ENCODE assay signal across 12 cellular contexts in the genomic region with DNA sequence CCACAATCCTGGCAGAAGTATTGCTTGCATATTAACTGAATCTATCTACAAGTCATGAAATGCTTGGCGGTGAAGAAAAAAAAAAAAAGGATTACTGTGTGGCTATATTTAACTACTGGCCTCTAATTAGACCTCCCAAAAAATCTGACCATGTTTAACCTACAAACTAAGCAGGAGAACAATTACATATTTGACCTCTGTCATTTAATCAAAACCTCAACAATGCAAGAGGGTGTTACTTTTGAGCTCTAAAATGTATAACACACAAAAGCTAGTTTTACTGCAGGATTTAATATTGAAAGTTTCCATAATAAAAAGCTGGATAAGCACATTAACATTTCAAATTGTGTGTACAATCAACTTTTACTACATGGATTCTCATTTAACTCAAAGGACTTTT. TPM values are rescaled to one million over a fixed set of nuclear protein-coding genes. Genes with fewer than 3 reads are reported as not detected.
DNase-seq lines count a peak whose midpoint lies in the region; ATAC-seq, FAIRE-seq and TF ChIP-seq lines count a peak whose summit lies in the region.
"Had no signal": no experiment of that assay in that cellular context is flagged by ENCODE, and none has a peak within 500 bp of the region (broad histone marks: within the 10 kb centered on the region; RNA-seq: fewer than 3 reads in every experiment).

No MANE protein-coding gene starts in this region.

- no peak overlapping the region for H3K27ac ChIP-seq in A549
- H3K27ac ChIP-seq in lower lobe of right lung, result no peak overlapping the region
- H3K27ac ChIP-seq: GM23248 had no signal

- no peak for TF ChIP-seq RAD21 in A549 (conservative IDR thresholded peaks at IDR 0.05 in 1 of 2, IDR thresholded peaks at IDR 0.05 in 1 of 2)

- H3K4me3 ChIP-seq in A549 (no peak overlapping the region), GM12864 (ENCODE audit: low read depth, low read length) (peak overlapping the region; percentile 53; the same call in 1 of the 2 replicates), lower lobe of right lung (peak overlapping the region; percentile 53)
- H3K4me3 ChIP-seq: GM23248 had no signal

- FAIRE-seq in A549 (lab: Jason Lieb, UNC), result peak; percentile 18

- DNase-seq in A549 (ENCODE audit: low read depth in 1 of 2, low spot score in 1 of 2) (no peak), GM12864 (ENCODE audit: low read depth) (no peak), lower lobe of right lung (no peak), activated gamma-delta T cell (lab: John Stamatoyannopoulos, UW) (no peak), MV-4-11 (lab: John Stamatoyannopoulos, UW) (no peak), NCI-H82 (lab: John Stamatoyannopoulos, UW) (no peak)
- DNase-seq in activated T-helper 2 cell treated with anti-CD3 and anti-CD28 coated beads, Interferon-gamma antibody, Interleukin-2, Interleukin-4, amounts not matched to agents 10 μg/mL and 5 μg/mL and 100 μg/mL, durations not matched to agents 14 hours and 24 hours and 36 hours (ENCODE audit: low spot score), result no peak
- DNase-seq: C1 segment of cervical spinal cord, GM23248, NCI-H1417, SK-N-SH had no signal

- no peaks in the 10 kb centered on the region for H3K9me3 Mint-ChIP-seq in activated T-helper 2 cell treated with anti-CD3 and anti-CD28 coated beads, Interferon-gamma antibody, Interleukin-2, Interleukin-4, amounts not matched to agents 10 μg/mL and 5 μg/mL and 100 μg/mL, durations not matched to agents 14 hours and 24 hours and 36 hours

- CTCF ChIA-PET in A549 (lab: Yijun Ruan, JAX), result interaction anchor here (1.0 kb wide), 1 partner anchor 10 kb away, joined by 4 read pairs; no protein-coding TSS in a partner anchor

- H3K27ac Mint-ChIP-seq in activated T-helper 2 cell treated with anti-CD3 and anti-CD28 coated beads, Interferon-gamma antibody, Interleukin-2, Interleukin-4, amounts not matched to agents 10 μg/mL and 5 μg/mL and 100 μg/mL, durations not matched to agents 14 hours and 24 hours and 36 hours, result peak overlapping the region; percentile 92

- ATAC-seq in A549 (no peak), lower lobe of right lung (no peak), HG03175 (IDR thresholded peaks at IDR 0.05; ENCODE audit: unreplicated experiment) (no peak)

- TF ChIP-seq POLR2A in A549 (IDR thresholded peaks at IDR 0.05; ENCODE audit: low read length), result no peak

- H3K27me3 ChIP-seq in lower lobe of right lung (ENCODE audit: low read depth), result no peaks in the 10 kb centered on the region

- H3K4me3 Mint-ChIP-seq in activated T-helper 2 cell treated with anti-CD3 and anti-CD28 coated beads, Interferon-gamma antibody, Interleukin-2, Interleukin-4, amounts not matched to agents 10 μg/mL and 5 μg/mL and 100 μg/mL, durations not matched to agents 14 hours and 24 hours and 36 hours (ENCODE audit: low read depth), result peak overlapping the region; percentile 95

- H3K9me3 ChIP-seq in A549, result no peaks in the 10 kb centered on the region
- H3K9me3 ChIP-seq in lower lobe of right lung, result no peaks in the 10 kb centered on the region
- H3K9me3 ChIP-seq: SK-N-SH had no signal

- 82% methylated on average over 1 of the region's 1 CpG for WGBS in A549 (ENCODE audit: missing lambda C conversion rate)

- H3K4me1 ChIP-seq in A549 (no peaks in the 10 kb centered on the region), lower lobe of right lung (no peaks in the 10 kb centered on the region)

- no peaks in the 10 kb centered on the region for H3K27me3 Mint-ChIP-seq in activated T-helper 2 cell treated with anti-CD3 and anti-CD28 coated beads, Interferon-gamma antibody, Interleukin-2, Interleukin-4, amounts not matched to agents 10 μg/mL and 5 μg/mL and 100 μg/mL, durations not matched to agents 14 hours and 24 hours and 36 hours (ENCODE audit: low read depth)

- H3K36me3 Mint-ChIP-seq in activated T-helper 2 cell treated with anti-CD3 and anti-CD28 coated beads, Interferon-gamma antibody, Interleukin-2, Interleukin-4, amounts not matched to agents 10 μg/mL and 5 μg/mL and 100 μg/mL, durations not matched to agents 14 hours and 24 hours and 36 hours (ENCODE audit: low read depth), result peaks cover 29% of the 10 kb centered on the region

- intact Hi-C loops in activated T-helper 2 cell treated with anti-CD3 and anti-CD28 coated beads, Interferon-gamma antibody, Interleukin-2, Interleukin-4, amounts not matched to agents 10 μg/mL and 5 μg/mL and 100 μg/mL, durations not matched to agents 14 hours and 24 hours and 36 hours (cut with micrococcal nuclease), result loop anchor here (5.0 to 10.0 kb wide), 6 partner anchors 103 to 1041 kb away; a partner anchor contains a TSS
- intact Hi-C loops in lower lobe of right lung (cut with DNase I), result no loop called here

- POLR2A ChIA-PET in A549 (lab: Yijun Ruan, JAX), result no interaction called here

- TF ChIP-seq CTCF in A549 (IDR thresholded peaks at IDR 0.05) (no peak), GM12864 (IDR thresholded peaks at IDR 0.05; ENCODE audit: low read depth, low read length, missing control alignments) (no peak), lower lobe of right lung (IDR thresholded peaks at IDR 0.05) (no peak)

- TF ChIP-seq EP300 in A549 (IDR thresholded peaks at IDR 0.05), result no peak

- no peak overlapping the region for H3K4me2 ChIP-seq in A549
- H3K4me2 ChIP-seq: SK-N-SH had no signal

- no peaks in the 10 kb centered on the region for H3K36me3 ChIP-seq in lower lobe of right lung

- H3K4me1 Mint-ChIP-seq in activated T-helper 2 cell treated with anti-CD3 and anti-CD28 coated beads, Interferon-gamma antibody, Interleukin-2, Interleukin-4, amounts not matched to agents 10 μg/mL and 5 μg/mL and 100 μg/mL, durations not matched to agents 14 hours and 24 hours and 36 hours (ENCODE audit: low read depth), result peaks cover 36% of the 10 kb centered on the region

TF ChIP-seq in A549, 52 proteins besides CTCF, POLR2A, EP300 and RAD21:
- TF ChIP-seq CHD2 (IDR thresholded peaks at IDR 0.05; ENCODE audit: low read length, partially characterized antibody) (no peak), JUN (IDR thresholded peaks at IDR 0.05) (no peak), TP53 (CRISPR knock-in tag; IDR thresholded peaks at IDR 0.05) (no peak), CBX2 (IDR thresholded peaks at IDR 0.05; ENCODE audit: borderline replicate concordance, low read depth) (no peak), NFE2L2 (conservative IDR thresholded peaks at IDR 0.05; ENCODE audit: low read length) (no peak), KDM1A (IDR thresholded peaks at IDR 0.05; ENCODE audit: low read depth) (no peak), MYC (IDR thresholded peaks at IDR 0.05; ENCODE audit: borderline replicate concordance, low read length) (no peak), ESRRA (IDR thresholded peaks at IDR 0.05; ENCODE audit: borderline replicate concordance, low read length) (no peak)
- TF ChIP-seq, protein P1, sequence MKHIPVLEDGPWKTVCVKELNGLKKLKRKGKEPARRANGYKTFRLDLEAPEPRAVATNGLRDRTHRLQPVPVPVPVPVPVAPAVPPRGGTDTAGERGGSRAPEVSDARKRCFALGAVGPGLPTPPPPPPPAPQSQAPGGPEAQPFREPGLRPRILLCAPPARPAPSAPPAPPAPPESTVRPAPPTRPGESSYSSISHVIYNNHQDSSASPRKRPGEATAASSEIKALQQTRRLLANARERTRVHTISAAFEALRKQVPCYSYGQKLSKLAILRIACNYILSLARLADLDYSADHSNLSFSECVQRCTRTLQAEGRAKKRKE (CRISPR knock-in tag; IDR thresholded peaks at IDR 0.05; ENCODE audit: low read depth), result no peak
- TF ChIP-seq, protein P2, sequence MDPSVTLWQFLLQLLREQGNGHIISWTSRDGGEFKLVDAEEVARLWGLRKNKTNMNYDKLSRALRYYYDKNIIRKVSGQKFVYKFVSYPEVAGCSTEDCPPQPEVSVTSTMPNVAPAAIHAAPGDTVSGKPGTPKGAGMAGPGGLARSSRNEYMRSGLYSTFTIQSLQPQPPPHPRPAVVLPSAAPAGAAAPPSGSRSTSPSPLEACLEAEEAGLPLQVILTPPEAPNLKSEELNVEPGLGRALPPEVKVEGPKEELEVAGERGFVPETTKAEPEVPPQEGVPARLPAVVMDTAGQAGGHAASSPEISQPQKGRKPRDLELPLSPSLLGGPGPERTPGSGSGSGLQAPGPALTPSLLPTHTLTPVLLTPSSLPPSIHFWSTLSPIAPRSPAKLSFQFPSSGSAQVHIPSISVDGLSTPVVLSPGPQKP (IDR thresholded peaks at IDR 0.05; ENCODE audit: low read depth, low read length), result no peak

RNA-seq across cellular contexts. Expression of a gene that starts 1.5 kb away (rescaled TPM):
- 0.50 and 0.68 TPM in 2 replicates for polyA plus RNA-seq in A549 (2011; rRNA removed)
- polyA plus RNA-seq in A549 (2012; cell fraction: cytosol; rRNA removed), result 0.06 and 0.13 TPM in 2 replicates
- polyA plus RNA-seq in A549 (2012; cell fraction: nucleus; rRNA removed), result 0.05 TPM in 1 of 2 replicates, not detected in the other
- polyA plus RNA-seq in A549 (2017; fragmentation: RNase III; extraction: RNeasy Plus Mini Kit Qiagen cat#74134 plus additional on column Dnase treatment), result 0.11 to 0.13 TPM in 2 of 3 replicates, not detected in the other
- 0.15 and 0.45 TPM in 2 replicates for polyA minus RNA-seq in A549 (2011; rRNA and poly(A)+ RNA removed)
- 138 and 142 TPM in 2 replicates for total RNA-seq in activated T-helper 2 cell treated with anti-CD3 and anti-CD28 coated beads, Interferon-gamma antibody, Interleukin-2, Interleukin-4, amounts not matched to agents 10 μg/mL and 5 μg/mL and 100 μg/mL, durations not matched to agents 14 hours and 24 hours and 36 hours
- total RNA-seq in lower lobe of right lung, result 58.5 TPM
- total RNA-seq: GM23248 had no signal
- polyA plus RNA-seq: GM23248, SK-N-SH had no signal
